In genomic region chr10:102450374-102451104, GRCh38 we compare ENCODE assay signal across 8 cellular contexts. TPM values are rescaled to one million over a fixed set of nuclear protein-coding genes. Genes with fewer than 3 reads are reported as not detected.
DNase-seq lines count a peak whose midpoint lies in the region; ATAC-seq and TF ChIP-seq lines count a peak whose summit lies in the region.

No MANE protein-coding gene starts in this region.

- H3K4me1 ChIP-seq in RWPE2 (ENCODE audit: insufficient read depth, poor library complexity, severe bottlenecking): peaks cover 9% of the 10 kb centered on the region
- peaks cover 0 to 47% (median 29%) of the 10 kb centered on the region in 4 donors for H3K4me1 ChIP-seq in stomach

- H3K9me3 ChIP-seq in KOPT-K1 (ENCODE audit: insufficient read depth, low read length, poor library complexity, severe bottlenecking) (no peaks in the 10 kb centered on the region), RWPE2 (ENCODE audit: severe bottlenecking) (no peaks in the 10 kb centered on the region), stomach (no peaks in the 10 kb centered on the region)

- H3K36me3 ChIP-seq in KOPT-K1 (ENCODE audit: insufficient read depth, low read length): peaks cover 39% of the 10 kb centered on the region
- H3K36me3 ChIP-seq in RWPE2 (ENCODE audit: low read depth): peaks cover 18% of the 10 kb centered on the region
- H3K36me3 ChIP-seq in stomach: peaks cover 0 to 5% (median 2%) of the 10 kb centered on the region in 4 donors

- peaks cover 23% of the 10 kb centered on the region for H3K4me1 Mint-ChIP-seq in neural crest cell

- peak; percentile 66 for ATAC-seq in GM21786 (IDR thresholded peaks at IDR 0.05; ENCODE audit: unreplicated experiment)
- peak; percentile 73 for ATAC-seq in RWPE2 (ENCODE audit: low read depth)

- 0 to 1% (median 1%) methylated on average over 21 to 104 of the region's 104 CpGs for WGBS in stomach, 5 donors

- H3K36me3 Mint-ChIP-seq in neural crest cell (ENCODE audit: low read depth): no peaks in the 10 kb centered on the region

- H3K27me3 Mint-ChIP-seq in neural crest cell (ENCODE audit: low read depth): peaks cover 3% of the 10 kb centered on the region

- H3K4me3 ChIP-seq in RWPE2 (ENCODE audit: severe bottlenecking) (peak overlapping the region; percentile 75), foreskin fibroblast (ENCODE audit: low read depth in 1 of 2, low read length in 2 of 2) (peak overlapping the region; percentile 64 to 74), stomach (peak overlapping the region; percentile 71 to 91 (median 82))

- H3K9me3 Mint-ChIP-seq in neural crest cell: no peaks in the 10 kb centered on the region

- TF ChIP-seq EP300 in stomach (IDR thresholded peaks at IDR 0.05): no peak

- intact Hi-C loops in stomach (cut with DNase I; ENCODE audit: low total_unique reads): no loop called here

- DNase-seq in Daoy (ENCODE audit: low read depth): peak; percentile 81
- peak; percentile 85 for DNase-seq in RWPE2 (ENCODE audit: low spot score)
- DNase-seq in activated effector memory CD4-positive, alpha-beta T cell treated with Interleukin-2 at 50 U/mL for 16 hours: peak; percentile 89
- peak; percentile 87 to 95 for DNase-seq in foreskin fibroblast
- DNase-seq in neural crest cell (ENCODE audit: low read depth, low spot score): peak; percentile 56
- DNase-seq in stomach: peak; percentile 90

- no peaks in the 10 kb centered on the region for H3K27me3 ChIP-seq in RWPE2 (ENCODE audit: insufficient read depth, poor library complexity, severe bottlenecking)
- no peaks in the 10 kb centered on the region for H3K27me3 ChIP-seq in stomach

- peak overlapping the region; percentile 83 for H3K27ac ChIP-seq in KOPT-K1 (ENCODE audit: low read depth, low read length, poor library complexity, severe bottlenecking)
- H3K27ac ChIP-seq in RWPE2 (ENCODE audit: poor library complexity, severe bottlenecking): peak overlapping the region; percentile 85
- H3K27ac ChIP-seq in stomach: peak overlapping the region; percentile 82 to 94 (median 92)

- H3K27ac Mint-ChIP-seq in neural crest cell (ENCODE audit: unreplicated experiment): peak overlapping the region; percentile 35

- TF ChIP-seq CTCF in RWPE2 (IDR thresholded peaks at IDR 0.05; ENCODE audit: poor library complexity, severe bottlenecking) (no peak), foreskin fibroblast (IDR thresholded peaks at IDR 0.05; ENCODE audit: low read depth, low read length) (no peak), neural crest cell (conservative IDR thresholded peaks at IDR 0.05) (no peak), stomach (IDR thresholded peaks at IDR 0.05) (no peak)

- peak in 1 of 4 donors; percentile 16 for TF ChIP-seq POLR2A in stomach (IDR thresholded peaks at IDR 0.05)

- H3K4me3 Mint-ChIP-seq in neural crest cell: peak overlapping the region; percentile 93

RNA-seq across cellular contexts. Expression of gene C10orf95, which starts 0.8 kb away (rescaled TPM):
- not detected in 2 replicates for total RNA-seq in Daoy (2014; rRNA removed; shearing (Covaris generic))
- total RNA-seq in neural crest cell (0.21 and 0.27 TPM in 2 replicates), stomach (1 to 10 TPM in 1 of 5 donors, not detected in 4; 8.0 TPM)
- under 1 TPM; 0.46 to 0.62 (median 0.53) TPM for polyA plus RNA-seq in stomach

RNA-seq across cellular contexts. Expression of gene CUEDC2, which starts 18.2 kb away (rescaled TPM):
- total RNA-seq in Daoy (2014; rRNA removed; shearing (Covaris generic)): 19.5 and 30.1 TPM in 2 replicates
- 118 and 121 TPM in 2 replicates for total RNA-seq in neural crest cell
- 100 to 1,000 TPM in 1 of 5 donors, 10 to 100 TPM in 4; 15.9 to 145 (median 31.8) TPM for total RNA-seq in stomach
- polyA plus RNA-seq in stomach: 10 to 100 TPM; 48.6 to 59.2 (median 49.2) TPM

RNA-seq across cellular contexts. Expression of gene FBXL15, which starts 29.9 kb away (rescaled TPM):
- 4.9 and 8.1 TPM in 2 replicates for total RNA-seq in Daoy (2014; rRNA removed; shearing (Covaris generic))
- total RNA-seq in neural crest cell: 24.8 and 25.6 TPM in 2 replicates
- total RNA-seq in stomach: 100 to 1,000 TPM in 1 of 5 donors, 10 to 100 TPM in 2, 1 to 10 TPM in 2; 3.5 to 315 (median 15.6) TPM
- 10 to 100 TPM; 19.2 to 21.4 (median 20.4) TPM for polyA plus RNA-seq in stomach

RNA-seq across cellular contexts. Expression of gene PSD, which starts 32.0 kb away (rescaled TPM):
- total RNA-seq in Daoy (2014; rRNA removed; shearing (Covaris generic)): 0.29 TPM in 1 of 2 replicates, not detected in the other
- total RNA-seq in neural crest cell (36.1 and 37.4 TPM in 2 replicates), stomach (10 to 100 TPM; 24.5 to 74.7 (median 24.6) TPM)
- polyA plus RNA-seq in stomach: 10 to 100 TPM in 1 of 3 donors, 1 to 10 TPM in 2; 2.2 to 10.4 (median 2.3) TPM

RNA-seq across cellular contexts. Expression of gene ACTR1A, which starts 52.0 kb away (rescaled TPM):
- total RNA-seq in Daoy (2014; rRNA removed; shearing (Covaris generic)): 77.7 and 79.4 TPM in 2 replicates
- 139 and 144 TPM in 2 replicates for total RNA-seq in neural crest cell
- total RNA-seq in stomach: 100 to 1,000 TPM in 1 of 5 donors, 10 to 100 TPM in 4; 46.9 to 277 (median 64.3) TPM
- polyA plus RNA-seq in stomach: 10 to 100 TPM; 41.5 to 60.7 (median 43.9) TPM

Comparison
In these comparisons a context has a peak if more than half of its experiments do, and no peak if none do; other contexts are left out.
1. Peak in every context shown above with its lines: DNase-seq, ATAC-seq, H3K4me3 ChIP-seq and H3K27ac ChIP-seq.